In genomic region chr22:39319284-39320170, GRCh38 we compare ENCODE assay signal across 1 cellular context.
TF ChIP-seq lines count a peak whose summit lies in the region.

TSS of gene RPL3 (minus strand) at chr22:39319623. CDS start at chr22:39319597, 26 bp downstream.

TF ChIP-seq in WTC11, 78 proteins besides CTCF, POLR2A, EP300 and RAD21 (continued from another document):
- TF ChIP-seq, protein P1, sequence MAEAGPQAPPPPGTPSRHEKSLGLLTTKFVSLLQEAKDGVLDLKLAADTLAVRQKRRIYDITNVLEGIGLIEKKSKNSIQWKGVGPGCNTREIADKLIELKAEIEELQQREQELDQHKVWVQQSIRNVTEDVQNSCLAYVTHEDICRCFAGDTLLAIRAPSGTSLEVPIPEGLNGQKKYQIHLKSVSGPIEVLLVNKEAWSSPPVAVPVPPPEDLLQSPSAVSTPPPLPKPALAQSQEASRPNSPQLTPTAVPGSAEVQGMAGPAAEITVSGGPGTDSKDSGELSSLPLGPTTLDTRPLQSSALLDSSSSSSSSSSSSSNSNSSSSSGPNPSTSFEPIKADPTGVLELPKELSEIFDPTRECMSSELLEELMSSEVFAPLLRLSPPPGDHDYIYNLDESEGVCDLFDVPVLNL (CRISPR knock-in tag; IDR thresholded peaks at IDR 0.05; ENCODE audit: borderline replicate concordance, low read depth), result no peak; the same call in 1 of the 2 replicates
- TF ChIP-seq CREM (CRISPR knock-in tag; IDR thresholded peaks at IDR 0.05) (peak; percentile 83; the same call in 1 of the 2 replicates), TCF7 (CRISPR knock-in tag; IDR thresholded peaks at IDR 0.05; ENCODE audit: low read depth) (no peak), HMGA2 (CRISPR knock-in tag; IDR thresholded peaks at IDR 0.05) (no peak), ZNF512 (CRISPR knock-in tag; IDR thresholded peaks at IDR 0.05; ENCODE audit: borderline replicate concordance) (no peak), IRF2 (CRISPR knock-in tag; IDR thresholded peaks at IDR 0.05; ENCODE audit: borderline replicate concordance, low read depth) (no peak), ZNF232 (CRISPR knock-in tag; IDR thresholded peaks at IDR 0.05) (peak; percentile 74; the same call in 1 of the 2 replicates), ZMAT4 (CRISPR knock-in tag; IDR thresholded peaks at IDR 0.05) (peak; percentile 88), AFF4 (CRISPR knock-in tag; IDR thresholded peaks at IDR 0.05; ENCODE audit: borderline replicate concordance) (0 out of 2 replicates have a peak, but pooled peaks have one; percentile 82), RORB (CRISPR knock-in tag; IDR thresholded peaks at IDR 0.05) (peak; percentile 61; the same call in 1 of the 2 replicates), ZNF317 (CRISPR knock-in tag; IDR thresholded peaks at IDR 0.05; ENCODE audit: borderline replicate concordance, low read depth) (0 out of 2 replicates have a peak, but pooled peaks have one; percentile 43), ZNF263 (CRISPR knock-in tag; IDR thresholded peaks at IDR 0.05; ENCODE audit: low read depth) (no peak), JUN (CRISPR knock-in tag; IDR thresholded peaks at IDR 0.05) (0 out of 2 replicates have a peak, but pooled peaks have one; percentile 64), RELA (CRISPR knock-in tag; IDR thresholded peaks at IDR 0.05; ENCODE audit: borderline replicate concordance) (no peak), MYBL2 (CRISPR knock-in tag; IDR thresholded peaks at IDR 0.05) (peak; percentile 58; the same call in 1 of the 2 replicates), ZBTB43 (CRISPR knock-in tag; IDR thresholded peaks at IDR 0.05) (peak; percentile 73; the same call in 1 of the 2 replicates), ATF6 (CRISPR knock-in tag; IDR thresholded peaks at IDR 0.05) (no peak), NFYB (CRISPR knock-in tag; conservative IDR thresholded peaks at IDR 0.05; ENCODE audit: low read depth) (no peak; the same call in none of the 2 replicates), FOXJ3 (CRISPR knock-in tag; IDR thresholded peaks at IDR 0.05; ENCODE audit: borderline replicate concordance) (no peak), ZNF121 (CRISPR knock-in tag; IDR thresholded peaks at IDR 0.05) (no peak), ZNF423 (CRISPR knock-in tag; IDR thresholded peaks at IDR 0.05) (no peak), SMAD3 (CRISPR knock-in tag; IDR thresholded peaks at IDR 0.05; ENCODE audit: borderline replicate concordance) (no peak), MAX (CRISPR knock-in tag; IDR thresholded peaks at IDR 0.05) (peak; percentile 82)
- TF ChIP-seq, protein P2, sequence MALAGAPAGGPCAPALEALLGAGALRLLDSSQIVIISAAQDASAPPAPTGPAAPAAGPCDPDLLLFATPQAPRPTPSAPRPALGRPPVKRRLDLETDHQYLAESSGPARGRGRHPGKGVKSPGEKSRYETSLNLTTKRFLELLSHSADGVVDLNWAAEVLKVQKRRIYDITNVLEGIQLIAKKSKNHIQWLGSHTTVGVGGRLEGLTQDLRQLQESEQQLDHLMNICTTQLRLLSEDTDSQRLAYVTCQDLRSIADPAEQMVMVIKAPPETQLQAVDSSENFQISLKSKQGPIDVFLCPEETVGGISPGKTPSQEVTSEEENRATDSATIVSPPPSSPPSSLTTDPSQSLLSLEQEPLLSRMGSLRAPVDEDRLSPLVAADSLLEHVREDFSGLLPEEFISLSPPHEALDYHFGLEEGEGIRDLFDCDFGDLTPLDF (CRISPR knock-in tag; IDR thresholded peaks at IDR 0.05), result no peak
- TF ChIP-seq, protein P3, sequence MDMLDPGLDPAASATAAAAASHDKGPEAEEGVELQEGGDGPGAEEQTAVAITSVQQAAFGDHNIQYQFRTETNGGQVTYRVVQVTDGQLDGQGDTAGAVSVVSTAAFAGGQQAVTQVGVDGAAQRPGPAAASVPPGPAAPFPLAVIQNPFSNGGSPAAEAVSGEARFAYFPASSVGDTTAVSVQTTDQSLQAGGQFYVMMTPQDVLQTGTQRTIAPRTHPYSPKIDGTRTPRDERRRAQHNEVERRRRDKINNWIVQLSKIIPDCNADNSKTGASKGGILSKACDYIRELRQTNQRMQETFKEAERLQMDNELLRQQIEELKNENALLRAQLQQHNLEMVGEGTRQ (CRISPR knock-in tag; IDR thresholded peaks at IDR 0.05), result no peak
- TF ChIP-seq, protein P4, sequence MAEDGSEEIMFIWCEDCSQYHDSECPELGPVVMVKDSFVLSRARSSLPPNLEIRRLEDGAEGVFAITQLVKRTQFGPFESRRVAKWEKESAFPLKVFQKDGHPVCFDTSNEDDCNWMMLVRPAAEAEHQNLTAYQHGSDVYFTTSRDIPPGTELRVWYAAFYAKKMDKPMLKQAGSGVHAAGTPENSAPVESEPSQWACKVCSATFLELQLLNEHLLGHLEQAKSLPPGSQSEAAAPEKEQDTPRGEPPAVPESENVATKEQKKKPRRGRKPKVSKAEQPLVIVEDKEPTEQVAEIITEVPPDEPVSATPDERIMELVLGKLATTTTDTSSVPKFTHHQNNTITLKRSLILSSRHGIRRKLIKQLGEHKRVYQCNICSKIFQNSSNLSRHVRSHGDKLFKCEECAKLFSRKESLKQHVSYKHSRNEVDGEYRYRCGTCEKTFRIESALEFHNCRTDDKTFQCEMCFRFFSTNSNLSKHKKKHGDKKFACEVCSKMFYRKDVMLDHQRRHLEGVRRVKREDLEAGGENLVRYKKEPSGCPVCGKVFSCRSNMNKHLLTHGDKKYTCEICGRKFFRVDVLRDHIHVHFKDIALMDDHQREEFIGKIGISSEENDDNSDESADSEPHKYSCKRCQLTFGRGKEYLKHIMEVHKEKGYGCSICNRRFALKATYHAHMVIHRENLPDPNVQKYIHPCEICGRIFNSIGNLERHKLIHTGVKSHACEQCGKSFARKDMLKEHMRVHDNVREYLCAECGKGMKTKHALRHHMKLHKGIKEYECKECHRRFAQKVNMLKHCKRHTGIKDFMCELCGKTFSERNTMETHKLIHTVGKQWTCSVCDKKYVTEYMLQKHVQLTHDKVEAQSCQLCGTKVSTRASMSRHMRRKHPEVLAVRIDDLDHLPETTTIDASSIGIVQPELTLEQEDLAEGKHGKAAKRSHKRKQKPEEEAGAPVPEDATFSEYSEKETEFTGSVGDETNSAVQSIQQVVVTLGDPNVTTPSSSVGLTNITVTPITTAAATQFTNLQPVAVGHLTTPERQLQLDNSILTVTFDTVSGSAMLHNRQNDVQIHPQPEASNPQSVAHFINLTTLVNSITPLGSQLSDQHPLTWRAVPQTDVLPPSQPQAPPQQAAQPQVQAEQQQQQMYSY (CRISPR knock-in tag; IDR thresholded peaks at IDR 0.05), result no peak
- TF ChIP-seq, protein P5, sequence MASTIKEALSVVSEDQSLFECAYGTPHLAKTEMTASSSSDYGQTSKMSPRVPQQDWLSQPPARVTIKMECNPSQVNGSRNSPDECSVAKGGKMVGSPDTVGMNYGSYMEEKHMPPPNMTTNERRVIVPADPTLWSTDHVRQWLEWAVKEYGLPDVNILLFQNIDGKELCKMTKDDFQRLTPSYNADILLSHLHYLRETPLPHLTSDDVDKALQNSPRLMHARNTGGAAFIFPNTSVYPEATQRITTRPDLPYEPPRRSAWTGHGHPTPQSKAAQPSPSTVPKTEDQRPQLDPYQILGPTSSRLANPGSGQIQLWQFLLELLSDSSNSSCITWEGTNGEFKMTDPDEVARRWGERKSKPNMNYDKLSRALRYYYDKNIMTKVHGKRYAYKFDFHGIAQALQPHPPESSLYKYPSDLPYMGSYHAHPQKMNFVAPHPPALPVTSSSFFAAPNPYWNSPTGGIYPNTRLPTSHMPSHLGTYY (CRISPR knock-in tag; IDR thresholded peaks at IDR 0.05), result no peak
- TF ChIP-seq, protein P6, sequence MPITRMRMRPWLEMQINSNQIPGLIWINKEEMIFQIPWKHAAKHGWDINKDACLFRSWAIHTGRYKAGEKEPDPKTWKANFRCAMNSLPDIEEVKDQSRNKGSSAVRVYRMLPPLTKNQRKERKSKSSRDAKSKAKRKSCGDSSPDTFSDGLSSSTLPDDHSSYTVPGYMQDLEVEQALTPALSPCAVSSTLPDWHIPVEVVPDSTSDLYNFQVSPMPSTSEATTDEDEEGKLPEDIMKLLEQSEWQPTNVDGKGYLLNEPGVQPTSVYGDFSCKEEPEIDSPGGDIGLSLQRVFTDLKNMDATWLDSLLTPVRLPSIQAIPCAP (CRISPR knock-in tag; IDR thresholded peaks at IDR 0.05), result no peak
